ENCODE assay signal across 8 cellular contexts in the genomic region with DNA sequence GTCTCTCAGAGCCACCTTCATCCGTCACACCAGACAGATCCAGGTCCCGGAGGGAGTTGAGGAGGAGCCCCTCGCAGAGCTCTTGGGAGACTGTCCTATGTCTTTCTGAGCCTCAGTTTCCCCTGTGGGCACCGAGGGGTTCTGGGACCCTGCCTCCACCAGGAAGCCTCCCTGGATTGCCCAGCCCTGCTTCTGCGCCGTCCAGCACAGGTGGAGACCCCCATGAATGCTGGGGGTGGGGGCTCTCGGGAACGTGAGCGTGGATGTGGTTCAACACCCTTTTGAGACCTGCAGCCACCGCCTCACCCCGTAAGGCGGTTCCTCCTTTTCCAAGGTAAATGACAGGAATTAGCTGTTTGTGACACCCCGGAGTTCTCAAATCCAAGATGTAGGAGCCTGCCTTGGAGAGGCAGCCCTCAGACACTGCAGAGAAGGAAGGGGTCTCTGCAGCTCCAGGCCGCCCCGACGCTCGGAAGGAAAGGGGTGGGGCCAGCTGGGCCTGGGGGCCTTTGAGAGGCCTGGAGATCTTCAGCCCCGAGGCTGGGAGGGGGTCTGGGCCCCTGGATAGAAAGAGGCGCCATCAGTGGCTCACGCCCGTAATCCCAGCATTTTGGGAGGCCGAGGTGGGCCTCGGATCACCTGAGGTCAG. TPM values are rescaled to one million over a fixed set of nuclear protein-coding genes. Genes with fewer than 3 reads are reported as not detected.
DNase-seq lines count a peak whose midpoint lies in the region; ATAC-seq and TF ChIP-seq lines count a peak whose summit lies in the region.
"Had no signal": no experiment of that assay in that cellular context is flagged by ENCODE, and none has a peak within 500 bp of the region (broad histone marks: within the 10 kb centered on the region; RNA-seq: fewer than 3 reads in every experiment).

No MANE protein-coding gene starts in this region.

- H3K9me3 Mint-ChIP-seq in stimulated activated naive CD8-positive, alpha-beta T cell treated with anti-CD3 and anti-CD28 coated beads, Interleukin-15, amount 100 ng/mL, for 72 hours = no peaks in the 10 kb centered on the region
- H3K9me3 Mint-ChIP-seq: HFFc6 had no signal

- H3K4me3 ChIP-seq in colonic mucosa = no peak overlapping the region

- no peaks in the 10 kb centered on the region for H3K36me3 ChIP-seq in colonic mucosa

- no peak for DNase-seq in stimulated activated naive CD8-positive, alpha-beta T cell treated with anti-CD3 and anti-CD28 coated beads, Interleukin-15, amount 100 ng/mL, for 72 hours
- DNase-seq in stimulated activated naive CD8-positive, alpha-beta T cell treated with anti-CD3 and anti-CD28 coated beads, Interleukin-15, Interleukin-2, amounts not matched to agents 100 U/mL and 50 U/mL, for 24 hours = no peak
- DNase-seq in effector CD4-positive, alpha-beta T cell = peak; percentile 1
- DNase-seq in NCI-H774 (lab: John Stamatoyannopoulos, UW) (no peak), colonic mucosa (no peak)

- peak overlapping the region; percentile 95 for H3K27ac Mint-ChIP-seq in stimulated activated naive CD8-positive, alpha-beta T cell treated with anti-CD3 and anti-CD28 coated beads, Interleukin-15, amount 100 ng/mL, for 72 hours

- H3K27me3 Mint-ChIP-seq in stimulated activated naive CD8-positive, alpha-beta T cell treated with anti-CD3 and anti-CD28 coated beads, Interleukin-15, amount 100 ng/mL, for 72 hours = no peaks in the 10 kb centered on the region

- peaks cover 78% of the 10 kb centered on the region for H3K4me1 Mint-ChIP-seq in stimulated activated naive CD8-positive, alpha-beta T cell treated with anti-CD3 and anti-CD28 coated beads, Interleukin-15, amount 100 ng/mL, for 72 hours

- peak overlapping the region; percentile 93 to 98 for H3K4me3 Mint-ChIP-seq in stimulated activated naive CD8-positive, alpha-beta T cell treated with anti-CD3 and anti-CD28 coated beads, Interleukin-15, amount 100 ng/mL, for 72 hours

- no peak for ATAC-seq in stimulated activated naive CD8-positive, alpha-beta T cell treated with anti-CD3 and anti-CD28 coated beads, Interleukin-15, amount 100 ng/mL, for 72 hours
- no peak for ATAC-seq in stimulated activated naive CD8-positive, alpha-beta T cell treated with anti-CD3 and anti-CD28 coated beads, Interleukin-15, Interleukin-2, amounts not matched to agents 100 U/mL and 50 U/mL, for 24 hours
- ATAC-seq in GM18498 (IDR thresholded peaks at IDR 0.05; ENCODE audit: unreplicated experiment) = no peak

- TF ChIP-seq CTCF in colonic mucosa (IDR thresholded peaks at IDR 0.05) = no peak

- peaks cover 4% of the 10 kb centered on the region for H3K4me1 ChIP-seq in colonic mucosa

- no peak overlapping the region for H3K9ac ChIP-seq in colonic mucosa (ENCODE audit: low read depth in 2 of 2, low read length in 2 of 2)

- intact Hi-C loops in colonic mucosa (cut with DNase I) = no loop called here

- H3K27ac ChIP-seq in colonic mucosa = no peak overlapping the region

- no peaks in the 10 kb centered on the region for H3K9me3 ChIP-seq in colonic mucosa

- H3K27me3 ChIP-seq in colonic mucosa = peaks cover 28% of the 10 kb centered on the region

RNA-seq across cellular contexts. Expression of a gene that starts 1.0 kb away (rescaled TPM):
- 1 to 10 TPM in 1 of 2 donors, under 1 TPM in 1; 0.61 to 1.7 TPM for total RNA-seq in colonic mucosa
- total RNA-seq: HFFc6 had no signal

RNA-seq across cellular contexts. Expression of a gene that starts 6.6 kb away (rescaled TPM):
- 1 to 10 TPM; 1.2 to 2.3 TPM for total RNA-seq in colonic mucosa

RNA-seq across cellular contexts. Expression of a gene that starts 24.4 kb away (rescaled TPM):
- total RNA-seq in colonic mucosa = 100 to 1,000 TPM; 202 to 325 TPM

RNA-seq across cellular contexts. Expression of a gene that starts 24.7 kb away (rescaled TPM):
- 10 to 100 TPM in 1 of 2 donors, 1 to 10 TPM in 1; 8.0 to 12.0 TPM for total RNA-seq in colonic mucosa

RNA-seq across cellular contexts. Expression of a gene that starts 33.7 kb away (rescaled TPM):
- total RNA-seq in colonic mucosa = 1 to 10 TPM in 1 of 2 donors, under 1 TPM in 1; 0.64 to 2.3 TPM
- total RNA-seq: HFFc6, skeletal muscle tissue had no signal
